ENCODE assay signal across 33 cellular contexts in the genomic region with DNA sequence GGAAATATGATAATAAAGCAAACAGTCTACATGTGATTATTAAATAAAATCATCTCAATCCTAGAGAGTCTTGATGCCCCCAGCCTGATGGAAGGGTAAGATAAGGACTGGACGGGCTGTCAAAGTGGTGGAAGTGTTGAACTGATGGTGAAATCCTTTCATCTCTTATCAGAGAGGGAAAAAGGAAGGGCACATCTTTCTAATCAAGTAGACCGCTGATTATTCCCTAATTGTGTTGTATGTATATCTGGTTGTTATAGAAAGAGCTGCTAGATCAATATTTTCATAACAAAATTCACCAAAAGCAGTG.
DNase-seq lines count a peak whose midpoint lies in the region; ATAC-seq, FAIRE-seq and TF ChIP-seq lines count a peak whose summit lies in the region.
"Had no signal": no experiment of that assay in that cellular context is flagged by ENCODE, and none has a peak within 500 bp of the region (broad histone marks: within the 10 kb centered on the region; RNA-seq: fewer than 3 reads in every experiment).

No MANE protein-coding gene starts in this region.

- no peaks in the 10 kb centered on the region for H3K36me3 ChIP-seq in left ventricle myocardium inferior
- no peaks in the 10 kb centered on the region for H3K36me3 ChIP-seq in esophagus muscularis mucosa
- no peaks in the 10 kb centered on the region for H3K36me3 ChIP-seq in sigmoid colon
- H3K36me3 ChIP-seq in A673 (ENCODE audit: insufficient read depth, low read length, poor library complexity, severe bottlenecking): no peaks in the 10 kb centered on the region
- H3K36me3 ChIP-seq: adrenal gland, BLaER1, breast epithelium, SJCRH30, tibial nerve had no signal

- intact Hi-C loops in left ventricle myocardium inferior (cut with micrococcal nuclease): loop anchor here (10.0 kb wide), 1 partner anchor 69 kb away; no protein-coding TSS in a partner anchor
- intact Hi-C loops in left cardiac atrium (cut with DNase I): loop anchor here in 1 of 2 donors (10.0 kb wide), 2 partner anchors 69 to 119 kb away; no protein-coding TSS in a partner anchor
- intact Hi-C loops in esophagus muscularis mucosa (cut with DNase I): no loop called here
- intact Hi-C loops in sigmoid colon (cut with DNase I): no loop called here
- intact Hi-C loops in A673 (cut with micrococcal nuclease; ENCODE audit: unreplicated experiment): no loop called here

- H3K27ac ChIP-seq in left ventricle myocardium inferior (replicated peaks): peak overlapping the region; percentile 93
- H3K27ac ChIP-seq in esophagus muscularis mucosa (replicated peaks in 1 of 4): peak overlapping the region; percentile 65 to 78 (median 74)
- H3K27ac ChIP-seq in sigmoid colon: peak overlapping the region; percentile 15 to 63 (median 50)
- H3K27ac ChIP-seq in A673 (ENCODE audit: low read depth, low read length, poor library complexity, severe bottlenecking): no peak overlapping the region
- H3K27ac ChIP-seq: BLaER1, KMS-11, SJCRH30 had no signal

- H3K4me1 ChIP-seq in left ventricle myocardium inferior: peaks cover 86% of the 10 kb centered on the region
- peaks cover 24 to 65% (median 56%) of the 10 kb centered on the region in 4 donors for H3K4me1 ChIP-seq in esophagus muscularis mucosa
- peaks cover 0 to 13% (median 0%) of the 10 kb centered on the region in 4 donors for H3K4me1 ChIP-seq in sigmoid colon
- H3K4me1 ChIP-seq in A673 (ENCODE audit: insufficient read depth, low read length, poor library complexity, severe bottlenecking): peaks cover 3% of the 10 kb centered on the region

- TF ChIP-seq POLR2A in esophagus muscularis mucosa (IDR thresholded peaks at IDR 0.05; ENCODE audit: low read depth) (no peak), sigmoid colon (IDR thresholded peaks at IDR 0.05) (no peak)

- BruUV-seq in A673 (replicated peaks; lab: Mats Ljungman, UMichigan): no TSS peak

- TF ChIP-seq EP300 in esophagus muscularis mucosa (IDR thresholded peaks at IDR 0.05): no peak
- TF ChIP-seq EP300 in sigmoid colon (IDR thresholded peaks at IDR 0.05): no peak

- no peak for DNase-seq in left ventricle myocardium inferior
- DNase-seq in left cardiac atrium: no peak
- no peak for DNase-seq in esophagus muscularis mucosa (ENCODE audit: extremely low spot score)
- no peak for DNase-seq in sigmoid colon
- DNase-seq in A673 (ENCODE audit: low spot score): no peak
- no peak for DNase-seq in urothelium cell line (ENCODE audit: low spot score)
- DNase-seq: ACHN; activated CD4-positive, CD25-positive, alpha-beta regulatory T cell treated with anti-CD3 and anti-CD28 coated beads, Interleukin-2, amount 50 U/mL, for 72 hours; activated CD8-positive, alpha-beta T cell treated with anti-CD3 and anti-CD28 coated beads for 36 hours; activated gamma-delta T cell treated with Interleukin-2 at 50 U/mL for 16 hours; activated T-cell treated with anti-CD3 and anti-CD28 coated beads for 4 hours; adrenal gland; Caco-2; cortex of kidney; DMS79; GF-D8; left colon; naive thymus-derived CD4-positive, alpha-beta T cell; NCI-H1694; NCI-H2171 treated with DMSO at 0.1 percent for 48 hours; NCI-H524; occipital lobe; retina; SJCRH30; stimulated activated naive CD4-positive, alpha-beta T cell treated with Interleukin-2 at 50 U/mL for 16 hours had no signal

- no peak for TF ChIP-seq CTCF in left ventricle myocardium inferior (IDR thresholded peaks at IDR 0.05; ENCODE audit: borderline replicate concordance)
- TF ChIP-seq CTCF in esophagus muscularis mucosa (IDR thresholded peaks at IDR 0.05): no peak
- no peak for TF ChIP-seq CTCF in sigmoid colon (IDR thresholded peaks at IDR 0.05)
- TF ChIP-seq CTCF in A673 (conservative IDR thresholded peaks at IDR 0.05; ENCODE audit: low read depth, low read length): no peak

- CTCF ChIA-PET in A673 (lab: Charles Lee): no interaction called here

- H3K27me3 ChIP-seq in left ventricle myocardium inferior (ENCODE audit: low read depth) (no peaks in the 10 kb centered on the region), esophagus muscularis mucosa (no peaks in the 10 kb centered on the region), sigmoid colon (no peaks in the 10 kb centered on the region), A673 (replicated peaks; ENCODE audit: insufficient read depth, low read depth, low read length, poor library complexity) (no peaks in the 10 kb centered on the region)
- H3K27me3 ChIP-seq: adrenal gland, BLaER1, breast epithelium, tibial nerve had no signal

- no peak for FAIRE-seq in urothelium cell line (lab: Jason Lieb, UNC)
- FAIRE-seq: GM18507, TTC549 had no signal

- WGBS in esophagus muscularis mucosa: 91% methylated on average over 2 of the region's 2 CpGs
- 73 to 84% methylated on average over 2 of the region's 2 CpGs for WGBS in sigmoid colon, 2 donors

- H3K4me3 ChIP-seq in left ventricle myocardium inferior: peak overlapping the region; percentile 72
- no peak overlapping the region for H3K4me3 ChIP-seq in esophagus muscularis mucosa
- H3K4me3 ChIP-seq in sigmoid colon: no peak overlapping the region
- H3K4me3 ChIP-seq in A673 (ENCODE audit: low read depth, low read length, poor library complexity, severe bottlenecking): no peak overlapping the region
- H3K4me3 ChIP-seq: adrenal gland, BLaER1, breast epithelium, SJCRH30, tibial nerve had no signal

- no peaks in the 10 kb centered on the region for H3K9me3 ChIP-seq in left ventricle myocardium inferior (replicated peaks)
- no peaks in the 10 kb centered on the region for H3K9me3 ChIP-seq in esophagus muscularis mucosa
- no peaks in the 10 kb centered on the region for H3K9me3 ChIP-seq in sigmoid colon
- H3K9me3 ChIP-seq in A673 (ENCODE audit: low read depth, low read length, poor library complexity, severe bottlenecking): no peaks in the 10 kb centered on the region
- H3K9me3 ChIP-seq: adrenal gland, BLaER1, breast epithelium, Caco-2, SJCRH30, tibial nerve had no signal

- ATAC-seq in left cardiac atrium (no peak), HG03108 (IDR thresholded peaks at IDR 0.05; ENCODE audit: unreplicated experiment) (no peak), HG03571 (IDR thresholded peaks at IDR 0.05; ENCODE audit: unreplicated experiment) (no peak)
- ATAC-seq: activated CD8-positive, alpha-beta T cell treated with anti-CD3 and anti-CD28 coated beads for 36 hours; left colon; naive thymus-derived CD4-positive, alpha-beta T cell had no signal

- POLR2A ChIA-PET in A673 (lab: Charles Lee; ENCODE audit: low non-redundant PET): no interaction called here
